In the genomic region with DNA sequence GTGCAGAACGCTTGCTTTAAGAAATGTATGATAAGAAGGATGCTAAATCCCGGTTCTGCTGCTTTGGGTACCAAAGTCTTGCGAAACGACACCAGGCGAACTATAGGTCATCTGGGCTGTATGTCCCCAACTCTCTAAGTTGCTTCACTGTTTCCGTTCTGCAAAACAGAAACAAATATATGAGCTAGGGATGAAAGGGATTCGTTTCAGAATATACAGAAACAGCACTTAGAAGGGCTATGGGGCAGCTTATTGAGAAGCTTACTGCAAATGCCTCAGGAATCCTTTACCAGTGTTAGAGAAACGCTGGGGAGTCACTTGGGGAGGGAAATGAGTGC, we compare ENCODE assay signal across 13 cellular contexts. TPM values are rescaled to one million over a fixed set of nuclear protein-coding genes. Genes with fewer than 3 reads are reported as not detected.
DNase-seq lines count a peak whose midpoint lies in the region; ATAC-seq and TF ChIP-seq lines count a peak whose summit lies in the region.
"Had no signal": no experiment of that assay in that cellular context is flagged by ENCODE, and none has a peak within 500 bp of the region (broad histone marks: within the 10 kb centered on the region; RNA-seq: fewer than 3 reads in every experiment).

No MANE protein-coding gene starts in this region.

- no peak for TF ChIP-seq POLR2A in vagina (IDR thresholded peaks at IDR 0.05)

- peaks cover 5% of the 10 kb centered on the region for H3K4me1 ChIP-seq in cardiac muscle cell (ENCODE audit: low read depth)
- H3K4me1 ChIP-seq in fibroblast of lung (ENCODE audit: control insufficient read depth, extremely low read depth, insufficient read depth, low read length), result no peaks in the 10 kb centered on the region
- no peaks in the 10 kb centered on the region for H3K4me1 ChIP-seq in osteoblast (ENCODE audit: insufficient read depth, low read length)
- H3K4me1 ChIP-seq in vagina, result no peaks in the 10 kb centered on the region

- H3K27ac ChIP-seq in cardiac muscle cell, result no peak overlapping the region
- no peak overlapping the region for H3K27ac ChIP-seq in fibroblast of lung (ENCODE audit: insufficient read depth, low read length)
- H3K27ac ChIP-seq in osteoblast (ENCODE audit: low read depth, low read length), result no peak overlapping the region
- peak overlapping the region; percentile 76 for H3K27ac ChIP-seq in vagina

- H3K9ac ChIP-seq in fibroblast of lung (ENCODE audit: insufficient read depth, low read length), result no peak overlapping the region

- H2AFZ ChIP-seq in fibroblast of lung (ENCODE audit: low read length), result peak overlapping the region; percentile 76
- H2AFZ ChIP-seq in osteoblast (ENCODE audit: low read length), result peak overlapping the region; percentile 79

- no peaks in the 10 kb centered on the region for H3K36me3 Mint-ChIP-seq in activated naive CD4-positive, alpha-beta T cell treated with anti-CD3 and anti-CD28 coated beads, Interleukin-2, amount 50 U/mL, for 72 hours

- TF ChIP-seq CTCF in cardiac muscle cell (IDR thresholded peaks at IDR 0.05; ENCODE audit: low read depth, low read length) (no peak), fibroblast of lung (conservative IDR thresholded peaks at IDR 0.05 in 1 of 2, IDR thresholded peaks at IDR 0.05 in 1 of 2; ENCODE audit: low read depth in 1 of 2, low read length in 2 of 2) (no peak), osteoblast (IDR thresholded peaks at IDR 0.05; ENCODE audit: extremely low read depth, low read depth, low read length) (no peak), vagina (IDR thresholded peaks at IDR 0.05) (no peak)

- H3K9me3 Mint-ChIP-seq in activated naive CD4-positive, alpha-beta T cell treated with anti-CD3 and anti-CD28 coated beads, Interleukin-2, amount 50 U/mL, for 72 hours, result no peaks in the 10 kb centered on the region
- H3K9me3 Mint-ChIP-seq: activated T-cell treated with anti-CD3 and anti-CD28 coated beads, Interleukin-2, amount 50 U/mL, for 4 hours had no signal

- H4K20me1 ChIP-seq in fibroblast of lung (ENCODE audit: control insufficient read depth, extremely low read depth, insufficient read depth, low read length) (no peaks in the 10 kb centered on the region), osteoblast (ENCODE audit: insufficient read depth, low read length) (no peaks in the 10 kb centered on the region)

- no peaks in the 10 kb centered on the region for H3K9me3 ChIP-seq in cardiac muscle cell (ENCODE audit: low read depth)
- H3K9me3 ChIP-seq in fibroblast of lung (ENCODE audit: control insufficient read depth, insufficient read depth, low read depth, low read length), result no peaks in the 10 kb centered on the region
- no peaks in the 10 kb centered on the region for H3K9me3 ChIP-seq in osteoblast (ENCODE audit: low read depth, low read length)
- no peaks in the 10 kb centered on the region for H3K9me3 ChIP-seq in vagina
- H3K9me3 ChIP-seq: mucosa of descending colon had no signal

- H3K79me2 ChIP-seq in fibroblast of lung (ENCODE audit: control insufficient read depth, insufficient read depth, low read length) (peaks cover 13% of the 10 kb centered on the region), osteoblast (ENCODE audit: insufficient read depth, low read length) (no peaks in the 10 kb centered on the region)

- DNase-seq in cardiac muscle cell (ENCODE audit: low read depth in 1 of 2, low spot score in 1 of 2) (no peak), cardiac septum (ENCODE audit: low spot score) (no peak), fibroblast of lung (ENCODE audit: low read depth in 2 of 2) (peak; percentile 8 to 56), osteoblast (ENCODE audit: insufficient read length, low spot score, missing footprints) (no peak), vagina (ENCODE audit: extremely low spot score in 2 of 2) (no peak)
- no peak for DNase-seq in activated naive CD4-positive, alpha-beta T cell treated with anti-CD3 and anti-CD28 coated beads, Interleukin-2, amount 50 U/mL, for 72 hours (ENCODE audit: low spot score in 2 of 2)
- no peak for DNase-seq in activated CD4-positive, alpha-beta T cell treated with anti-CD3 and anti-CD28 coated beads, Interleukin-2, amount 50 U/mL, for 48 hours
- DNase-seq: activated T-cell treated with anti-CD3 and anti-CD28 coated beads, Interleukin-2, amount 50 U/mL, for 4 hours; effector CD8-positive, alpha-beta T cell; Kasumi-1; T1000 had no signal

- ATAC-seq in activated naive CD4-positive, alpha-beta T cell treated with anti-CD3 and anti-CD28 coated beads, Interleukin-2, amount 50 U/mL, for 72 hours, result no peak
- ATAC-seq in GM18861 (IDR thresholded peaks at IDR 0.05; ENCODE audit: unreplicated experiment), result no peak
- ATAC-seq: activated T-cell treated with anti-CD3 and anti-CD28 coated beads, Interleukin-2, amount 50 U/mL, for 4 hours; mucosa of descending colon had no signal

- no peak overlapping the region for H3K27ac Mint-ChIP-seq in activated naive CD4-positive, alpha-beta T cell treated with anti-CD3 and anti-CD28 coated beads, Interleukin-2, amount 50 U/mL, for 72 hours

- H3K4me3 ChIP-seq in cardiac muscle cell, result peak overlapping the region; percentile 94
- H3K4me3 ChIP-seq in fibroblast of lung (replicated peaks in 1 of 4; ENCODE audit: control extremely low read depth in 1 of 4, insufficient read depth in 1 of 4, low read depth in 3 of 4, low read length in 4 of 4), result peak overlapping the region; percentile 63 to 80 (median 77)
- peak overlapping the region; percentile 73 for H3K4me3 ChIP-seq in osteoblast (ENCODE audit: insufficient read depth, low read length)
- H3K4me3 ChIP-seq in vagina, result peak overlapping the region; percentile 52 to 55
- H3K4me3 ChIP-seq: mucosa of descending colon had no signal

- H3K4me2 ChIP-seq in fibroblast of lung (ENCODE audit: extremely low read depth, insufficient read depth, low read length), result peak overlapping the region; percentile 78
- H3K4me2 ChIP-seq in osteoblast (ENCODE audit: insufficient read depth, low read length), result peak overlapping the region; percentile 73

- intact Hi-C loops in cardiac septum (cut with DNase I), result no loop called here
- intact Hi-C loops in vagina (cut with DNase I), result no loop called here

- H3K27me3 ChIP-seq in cardiac muscle cell, result no peaks in the 10 kb centered on the region
- no peaks in the 10 kb centered on the region for H3K27me3 ChIP-seq in fibroblast of lung (ENCODE audit: control insufficient read depth, insufficient read depth, low read length)
- peaks cover 39% of the 10 kb centered on the region for H3K27me3 ChIP-seq in osteoblast (ENCODE audit: insufficient read depth, low read length)
- H3K27me3 ChIP-seq in vagina, result no peaks in the 10 kb centered on the region

- H3K36me3 ChIP-seq in cardiac muscle cell (no peaks in the 10 kb centered on the region), fibroblast of lung (ENCODE audit: control insufficient read depth, insufficient read depth, low read length) (no peaks in the 10 kb centered on the region), osteoblast (ENCODE audit: insufficient read depth, low read length) (no peaks in the 10 kb centered on the region), vagina (no peaks in the 10 kb centered on the region)

RNA-seq across cellular contexts. Expression of a gene that starts 0.3 kb away (rescaled TPM):
- total RNA-seq in cardiac muscle cell (8.2 and 9.4 TPM in 2 replicates), cardiac septum (1.2 TPM), fibroblast of lung (12.8 and 19.5 TPM in 2 replicates), osteoblast (2.1 and 2.5 TPM in 2 replicates), vagina (10.1 TPM)
- polyA plus RNA-seq in cardiac muscle cell (4.8 and 5.2 TPM in 2 replicates), fibroblast of lung (7.0 and 7.9 TPM in 2 replicates)
- 5.4 and 5.9 TPM in 2 replicates for polyA plus RNA-seq in fibroblast of lung (2012)
- polyA minus RNA-seq in fibroblast of lung (ENCODE audit: low replicate concordance), result 0.24 and 0.26 TPM in 2 replicates
- total RNA-seq in activated naive CD4-positive, alpha-beta T cell treated with anti-CD3 and anti-CD28 coated beads, Interleukin-2, amount 50 U/mL, for 72 hours, result not detected

RNA-seq across cellular contexts. Expression of a gene that starts 45.0 kb away (rescaled TPM):
- total RNA-seq in cardiac muscle cell, result not detected in 2 replicates
- polyA plus RNA-seq in cardiac muscle cell, result not detected in 2 replicates
- not detected for total RNA-seq in cardiac septum
- total RNA-seq in fibroblast of lung, result not detected in 2 replicates
- polyA plus RNA-seq in fibroblast of lung, result not detected in 2 replicates
- not detected in 2 replicates for polyA plus RNA-seq in fibroblast of lung (2012)
- not detected in 2 replicates for polyA minus RNA-seq in fibroblast of lung (ENCODE audit: low replicate concordance)
- total RNA-seq in osteoblast, result not detected in 2 replicates
- not detected for total RNA-seq in vagina
- total RNA-seq in activated naive CD4-positive, alpha-beta T cell treated with anti-CD3 and anti-CD28 coated beads, Interleukin-2, amount 50 U/mL, for 72 hours, result not detected
- total RNA-seq: activated T-cell treated with anti-CD3 and anti-CD28 coated beads, Interleukin-2, amount 50 U/mL, for 4 hours; mucosa of descending colon had no signal

RNA-seq across cellular contexts. Expression of a gene that starts 55.3 kb away (rescaled TPM):
- total RNA-seq in cardiac muscle cell (not detected in 2 replicates), cardiac septum (not detected), fibroblast of lung (not detected in 2 replicates), osteoblast (not detected in 2 replicates), vagina (not detected)
- polyA plus RNA-seq in cardiac muscle cell (not detected in 2 replicates), fibroblast of lung (not detected in 2 replicates)
- not detected in 2 replicates for polyA plus RNA-seq in fibroblast of lung (2012)
- polyA minus RNA-seq in fibroblast of lung (ENCODE audit: low replicate concordance), result not detected in 2 replicates
- not detected for total RNA-seq in activated naive CD4-positive, alpha-beta T cell treated with anti-CD3 and anti-CD28 coated beads, Interleukin-2, amount 50 U/mL, for 72 hours
- total RNA-seq: activated T-cell treated with anti-CD3 and anti-CD28 coated beads, Interleukin-2, amount 50 U/mL, for 4 hours; mucosa of descending colon had no signal

Comparison
In these comparisons a context has a peak if more than half of its experiments do, and no peak if none do; other contexts are left out.
1. DNase-seq: peak in fibroblast of lung (2 of 2); none in cardiac muscle cell (0 of 2), cardiac septum (single experiment), osteoblast (single experiment), vagina (0 of 2), activated naive CD4-positive, alpha-beta T cell treated with anti-CD3 and anti-CD28 coated beads, Interleukin-2, amount 50 U/mL, for 72 hours (0 of 2) and activated CD4-positive, alpha-beta T cell treated with anti-CD3 and anti-CD28 coated beads, Interleukin-2, amount 50 U/mL, for 48 hours (0 of 2).
2. Peak in every context shown above with its lines, with median percentiles within 50 percentile points of each other: H3K4me3 ChIP-seq.